8 cellular contexts compared by ENCODE assay signal in the genomic region with DNA sequence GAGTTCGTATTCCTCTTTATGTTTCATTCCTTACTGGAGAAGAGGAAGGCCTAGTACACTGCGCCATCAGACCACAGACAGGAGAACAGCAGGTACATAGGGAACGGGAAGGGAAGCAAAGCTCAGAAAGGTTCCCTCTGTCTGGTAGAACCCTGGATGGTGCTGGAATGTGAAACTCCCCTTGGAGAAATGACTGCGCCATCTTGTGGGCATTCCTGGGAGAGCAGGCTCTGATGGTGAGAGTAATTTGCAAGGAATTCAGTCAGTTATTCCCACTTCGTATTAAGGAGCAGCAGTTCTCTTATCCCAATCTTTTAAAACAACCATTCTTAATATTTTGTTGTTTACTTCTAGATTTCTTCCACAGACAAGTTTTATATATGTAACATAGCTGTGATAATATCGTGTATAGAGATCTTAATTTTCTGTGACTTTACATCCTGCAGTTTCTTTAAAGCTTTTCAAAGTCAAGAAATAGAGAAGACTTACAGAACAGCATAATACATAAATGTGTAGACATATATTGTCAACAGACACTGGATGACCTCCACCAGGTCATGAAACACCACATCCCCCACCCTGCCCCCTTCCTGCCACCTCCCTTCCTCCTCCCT.
DNase-seq lines count a peak whose midpoint lies in the region; ATAC-seq and TF ChIP-seq lines count a peak whose summit lies in the region.

No MANE protein-coding gene starts in this region.

- H4K20me1 ChIP-seq in KMS-11 (ENCODE audit: insufficient read depth): no peaks in the 10 kb centered on the region

- H3K9me3 ChIP-seq in trophoblast cell (ENCODE audit: insufficient read depth, low read depth, low read length) (no peaks in the 10 kb centered on the region), vagina (no peaks in the 10 kb centered on the region)

- H3K9ac ChIP-seq in KMS-11: no peak overlapping the region
- H3K9ac ChIP-seq in trophoblast cell (ENCODE audit: low read length): no peak overlapping the region

- H2AFZ ChIP-seq in KMS-11 (ENCODE audit: low read depth): no peak overlapping the region
- H2AFZ ChIP-seq in trophoblast cell (ENCODE audit: insufficient read depth, low read length, poor library complexity): no peak overlapping the region

- H3K27ac ChIP-seq in KMS-11: no peak overlapping the region
- H3K27ac ChIP-seq in trophoblast cell (ENCODE audit: low read depth, low read length): no peak overlapping the region
- H3K27ac ChIP-seq in vagina: no peak overlapping the region

- intact Hi-C loops in vagina (cut with DNase I): no loop called here

- H3K18ac ChIP-seq in trophoblast cell (ENCODE audit: low read length): no peak overlapping the region

- H3K79me2 ChIP-seq in KMS-11 (ENCODE audit: insufficient read depth, low read depth) (no peaks in the 10 kb centered on the region), trophoblast cell (ENCODE audit: control insufficient read depth, insufficient read depth, low read length, poor library complexity) (no peaks in the 10 kb centered on the region)

- no peak overlapping the region for H3K4ac ChIP-seq in trophoblast cell (ENCODE audit: low read depth, low read length)

- no peak overlapping the region for H2AK5ac ChIP-seq in trophoblast cell (ENCODE audit: low read length)

- H2BK5ac ChIP-seq in trophoblast cell (ENCODE audit: low read depth, low read length, poor library complexity): no peak overlapping the region

- peak; percentile 71 for TF ChIP-seq CTCF in KMS-11 (conservative IDR thresholded peaks at IDR 0.05; ENCODE audit: low read depth, low read length)
- peak; percentile 17 to 53 (median 51) for TF ChIP-seq CTCF in vagina (IDR thresholded peaks at IDR 0.05)

- no peak overlapping the region for H2BK120ac ChIP-seq in trophoblast cell (ENCODE audit: insufficient read depth, low read length, poor library complexity)

- peaks cover 5% of the 10 kb centered on the region for H3K79me1 ChIP-seq in trophoblast cell (ENCODE audit: low read length)

- ATAC-seq in GM21576 (IDR thresholded peaks at IDR 0.05; ENCODE audit: unreplicated experiment): no peak

- H4K91ac ChIP-seq in trophoblast cell (ENCODE audit: low read depth, low read length): no peak overlapping the region

- H4K12ac ChIP-seq in trophoblast cell (ENCODE audit: low read depth, low read length): no peak overlapping the region

- H3K23ac ChIP-seq in trophoblast cell (ENCODE audit: low read length): no peak overlapping the region

- no peak overlapping the region for H2BK12ac ChIP-seq in trophoblast cell (ENCODE audit: low read length)

- no peaks in the 10 kb centered on the region for H3K36me3 ChIP-seq in KMS-11 (ENCODE audit: insufficient read depth)
- H3K36me3 ChIP-seq in trophoblast cell (ENCODE audit: control insufficient read depth in 1 of 2, insufficient read depth in 2 of 2, low read length in 2 of 2): no peaks in the 10 kb centered on the region
- no peaks in the 10 kb centered on the region for H3K36me3 ChIP-seq in vagina

- no peak for TF ChIP-seq POLR2A in vagina (IDR thresholded peaks at IDR 0.05)

- H3K4me2 ChIP-seq in KMS-11: no peak overlapping the region
- H3K4me2 ChIP-seq in trophoblast cell (ENCODE audit: low read length): no peak overlapping the region

- no peak overlapping the region for H3K4me3 ChIP-seq in KMS-11 (IDR thresholded peaks at IDR 0.05; ENCODE audit: insufficient read depth, low read depth, low read length)
- no peak overlapping the region for H3K4me3 ChIP-seq in trophoblast cell (ENCODE audit: low read depth, low read length)
- H3K4me3 ChIP-seq in vagina: no peak overlapping the region

- no peak overlapping the region for H4K8ac ChIP-seq in trophoblast cell (ENCODE audit: low read depth, low read length)

- no peak overlapping the region for H3K14ac ChIP-seq in trophoblast cell (ENCODE audit: low read length)

- WGBS in trophoblast cell (ENCODE audit: extremely low coverage, insufficient coverage, insufficient read length): no CpG with 5 or more reads among the region's 6 CpGs

- DNase-seq in DMS114 treated with DMSO at 0.1 percent for 48 hours (lab: John Stamatoyannopoulos, UW; ENCODE audit: unreplicated experiment) (peak; percentile 21), SHP77 (lab: John Stamatoyannopoulos, UW) (peak; percentile 38), globus pallidus (ENCODE audit: low spot score) (peak; percentile 71), trophoblast cell (peak; percentile 76 to 93), vagina (ENCODE audit: extremely low spot score in 2 of 2) (no peak)
- peak; percentile 63 for DNase-seq in activated naive CD4-positive, alpha-beta T cell treated with Interleukin-2 at 50 U/mL for 16 hours

- H3K4me1 ChIP-seq in KMS-11 (ENCODE audit: low read depth, poor library complexity, severe bottlenecking) (no peaks in the 10 kb centered on the region), trophoblast cell (ENCODE audit: control insufficient read depth in 1 of 2, insufficient read depth in 2 of 2, low read length in 2 of 2) (peaks cover 0 to 1% of the 10 kb centered on the region in 2 experiments), vagina (no peaks in the 10 kb centered on the region)

- H3K27me3 ChIP-seq in KMS-11 (ENCODE audit: insufficient read depth, low read depth) (no peaks in the 10 kb centered on the region), trophoblast cell (ENCODE audit: insufficient read depth, low read length) (no peaks in the 10 kb centered on the region), vagina (no peaks in the 10 kb centered on the region)

Comparison
In these comparisons a context has a peak if more than half of its experiments do, and no peak if none do; other contexts are left out.
1. DNase-seq: peak in DMS114 treated with DMSO at 0.1 percent for 48 hours (single experiment), SHP77 (2 of 2), activated naive CD4-positive, alpha-beta T cell treated with Interleukin-2 at 50 U/mL for 16 hours (single experiment), globus pallidus (single experiment) and trophoblast cell (2 of 2); none in vagina (0 of 2).